Comparison of ENCODE assay signal across 9 cellular contexts in genomic region chr9:114591206-114591853, GRCh38. TPM values are rescaled to one million over a fixed set of nuclear protein-coding genes. Genes with fewer than 3 reads are reported as not detected.
DNase-seq lines count a peak whose midpoint lies in the region; FAIRE-seq and TF ChIP-seq lines count a peak whose summit lies in the region.
"Had no signal": no experiment of that assay in that cellular context is flagged by ENCODE, and none has a peak within 500 bp of the region (broad histone marks: within the 10 kb centered on the region; RNA-seq: fewer than 3 reads in every experiment).

No MANE protein-coding gene starts in this region.

- H3K79me2 ChIP-seq in DOHH2 (ENCODE audit: control insufficient read depth, low read length) (peaks cover 83% of the 10 kb centered on the region), OCI-LY7 (ENCODE audit: insufficient read depth, low read depth, low read length) (peaks cover 82% of the 10 kb centered on the region), neural progenitor cell (ENCODE audit: low read depth) (peaks cover 84% of the 10 kb centered on the region)

- peaks cover 24% of the 10 kb centered on the region for H3K4me1 Mint-ChIP-seq in neural progenitor cell

- no peaks in the 10 kb centered on the region for H3K9me3 Mint-ChIP-seq in neural progenitor cell

- CTCF ChIA-PET in OCI-LY7 (lab: Charles Lee; ENCODE audit: unreplicated experiment) = interaction anchor here (0.6 to 2.5 kb wide), 7 partner anchors 8 to 62 kb away, joined by 3 to 22 read pairs (median 7); no protein-coding TSS in a partner anchor

- no TSS peak for BruUV-seq in OCI-LY7 (replicated peaks; lab: Mats Ljungman, UMichigan)

- H3F3A ChIP-seq in DOHH2 (ENCODE audit: control insufficient read depth, insufficient read depth) (peaks cover 19% of the 10 kb centered on the region), neural progenitor cell (ENCODE audit: low read depth) (no peaks in the 10 kb centered on the region)

- peak overlapping the region; percentile 69 for H3K4me3 ChIP-seq in DOHH2 (ENCODE audit: low read length)
- peak overlapping the region; percentile 50 for H3K4me3 ChIP-seq in OCI-LY7 (ENCODE audit: low read depth, low read length, poor library complexity, severe bottlenecking)
- peak overlapping the region; percentile 35 for H3K4me3 ChIP-seq in endocrine pancreas (ENCODE audit: control insufficient read depth, insufficient read depth, low read length)
- H3K4me3 ChIP-seq in neural progenitor cell = no peak overlapping the region

- intact Hi-C loops in OCI-LY7 (cut with micrococcal nuclease; ENCODE audit: unreplicated experiment) = no loop called here

- no peak overlapping the region for H3K27ac Mint-ChIP-seq in neural progenitor cell

- H2AFZ ChIP-seq in OCI-LY7 (ENCODE audit: low read length) (no peak overlapping the region), neural progenitor cell (replicated peaks) (no peak overlapping the region)

- no peak for FAIRE-seq in D721Med (lab: Jason Lieb, UNC)

- H3K4me1 ChIP-seq in DOHH2 (ENCODE audit: control insufficient read depth, low read length) (peaks cover 50% of the 10 kb centered on the region), OCI-LY7 (ENCODE audit: insufficient read depth, low read length, poor library complexity, severe bottlenecking) (peaks cover 41% of the 10 kb centered on the region), endocrine pancreas (ENCODE audit: control insufficient read depth, insufficient read depth, low read length) (peaks cover 17% of the 10 kb centered on the region), neural progenitor cell (peaks cover 15% of the 10 kb centered on the region)

- H3K27me3 ChIP-seq in DOHH2 (ENCODE audit: control insufficient read depth, low read length) = no peaks in the 10 kb centered on the region
- no peaks in the 10 kb centered on the region for H3K27me3 ChIP-seq in endocrine pancreas (ENCODE audit: control insufficient read depth, insufficient read depth, low read length)
- no peaks in the 10 kb centered on the region for H3K27me3 ChIP-seq in neural progenitor cell

- no peak overlapping the region for H3K4me3 Mint-ChIP-seq in neural progenitor cell

- H3K27ac ChIP-seq in DOHH2 (ENCODE audit: low read depth, low read length) = peak overlapping the region; percentile 90
- peak overlapping the region; percentile 67 for H3K27ac ChIP-seq in OCI-LY7 (ENCODE audit: low read depth, low read length, poor library complexity, severe bottlenecking)
- H3K27ac ChIP-seq in neural progenitor cell = no peak overlapping the region

- H3K9me2 ChIP-seq in DOHH2 (replicated peaks; ENCODE audit: control insufficient read depth, low read length) = no peaks in the 10 kb centered on the region
- no peaks in the 10 kb centered on the region for H3K9me2 ChIP-seq in OCI-LY7 (ENCODE audit: insufficient read depth, low read length)

- H3K4me2 ChIP-seq in DOHH2 (ENCODE audit: low read length) = peak overlapping the region; percentile 94
- H3K4me2 ChIP-seq in OCI-LY7 (ENCODE audit: low read length) = peak overlapping the region; percentile 72
- no peak overlapping the region for H3K4me2 ChIP-seq in neural progenitor cell

- H3K36me3 Mint-ChIP-seq in neural progenitor cell = peaks cover 10% of the 10 kb centered on the region

- peaks cover 25% of the 10 kb centered on the region for H4K20me1 ChIP-seq in DOHH2 (ENCODE audit: control insufficient read depth, insufficient read depth, low read depth, low read length)
- peaks cover 27% of the 10 kb centered on the region for H4K20me1 ChIP-seq in OCI-LY7 (ENCODE audit: insufficient read depth, low read length)
- H4K20me1 ChIP-seq in neural progenitor cell (ENCODE audit: low read depth) = peaks cover 47% of the 10 kb centered on the region

- POLR2A ChIA-PET in OCI-LY7 (lab: Charles Lee) = interaction anchor here (0.9 to 3.0 kb wide), 7 partner anchors 9 to 51 kb away, joined by 3 to 47 read pairs (median 6); partner anchors contain the start of gene TMEM268

- peaks cover 60% of the 10 kb centered on the region for H3K36me3 ChIP-seq in DOHH2 (ENCODE audit: control insufficient read depth, low read length)
- peaks cover 51% of the 10 kb centered on the region for H3K36me3 ChIP-seq in OCI-LY7 (ENCODE audit: insufficient read depth, low read length)
- H3K36me3 ChIP-seq in endocrine pancreas (ENCODE audit: control insufficient read depth, insufficient read depth, low read length) = peaks cover 10% of the 10 kb centered on the region
- H3K36me3 ChIP-seq in neural progenitor cell = peaks cover 1% of the 10 kb centered on the region

- no peak for DNase-seq in OCI-LY7 (ENCODE audit: low spot score)
- DNase-seq in neural progenitor cell (ENCODE audit: low spot score) = no peak
- DNase-seq in NCI-H1092 treated with DMSO at 0.1 percent for 48 hours (lab: John Stamatoyannopoulos, UW) = no peak
- no peak for DNase-seq in epidermal melanocyte (ENCODE audit: insufficient read length, low spot score)
- DNase-seq in D721Med (ENCODE audit: insufficient read length, low spot score) = no peak
- DNase-seq in NCI-H748 (lab: John Stamatoyannopoulos, UW; ENCODE audit: unreplicated experiment) = no peak
- DNase-seq: NCI-H2171 treated with DMSO at 0.1 percent for 48 hours had no signal

- H3K27me3 Mint-ChIP-seq in neural progenitor cell (ENCODE audit: insufficient read depth, low read depth) = no peaks in the 10 kb centered on the region

- no peak overlapping the region for H3K9ac ChIP-seq in endocrine pancreas (ENCODE audit: control insufficient read depth, insufficient read depth, low read length)
- peak overlapping the region; percentile 14 for H3K9ac ChIP-seq in neural progenitor cell

- TF ChIP-seq CTCF in DOHH2 (IDR thresholded peaks at IDR 0.05; ENCODE audit: low read depth, low read length, poor library complexity, severe bottlenecking) = no peak
- no peak for TF ChIP-seq CTCF in OCI-LY7 (conservative IDR thresholded peaks at IDR 0.05; ENCODE audit: low read length)
- no peak for TF ChIP-seq CTCF in neural progenitor cell (IDR thresholded peaks at IDR 0.05)
- no peak for TF ChIP-seq CTCF in D721Med (IDR thresholded peaks at IDR 0.05; ENCODE audit: insufficient read depth, missing control alignments)

- H3K9me3 ChIP-seq in DOHH2 (ENCODE audit: control insufficient read depth, insufficient read depth, low read length) (no peaks in the 10 kb centered on the region), OCI-LY7 (ENCODE audit: low read length) (no peaks in the 10 kb centered on the region), endocrine pancreas (ENCODE audit: control insufficient read depth, low read length) (no peaks in the 10 kb centered on the region), neural progenitor cell (ENCODE audit: low read depth) (no peaks in the 10 kb centered on the region)

RNA-seq across cellular contexts. Expression of gene ATP6V1G1, which starts 3.8 kb away (rescaled TPM):
- total RNA-seq in OCI-LY7 (2014; rRNA removed; shearing (Covaris generic)) = 117 and 164 TPM in 2 replicates
- total RNA-seq in OCI-LY7 (2022) (99.0 and 105 TPM in 2 replicates), neural progenitor cell (ENCODE audit: low replicate concordance) (157 and 253 TPM in 2 replicates)

RNA-seq across cellular contexts. Expression of gene TMEM268, which starts 19.8 kb away (rescaled TPM):
- 27.2 and 31.6 TPM in 2 replicates for total RNA-seq in OCI-LY7 (2014; rRNA removed; shearing (Covaris generic))
- 68.0 and 71.2 TPM in 2 replicates for total RNA-seq in OCI-LY7 (2022)
- 0.65 and 0.77 TPM in 2 replicates for total RNA-seq in neural progenitor cell (ENCODE audit: low replicate concordance)

Comparison
In these comparisons a context has a peak if more than half of its experiments do, and no peak if none do; other contexts are left out.
1. RNA of gene TMEM268, which starts 19.8 kb away (total RNA-seq): 27.2 to 71.2 TPM in OCI-LY7; 0.65 to 0.77 TPM in neural progenitor cell; every median in the first group is over 10 times any median in the second.